20 cellular contexts compared by ENCODE assay signal in genomic region chr2:54518430-54518829, GRCh38.
DNase-seq lines count a peak whose midpoint lies in the region; ATAC-seq and TF ChIP-seq lines count a peak whose summit lies in the region.
"Had no signal": no experiment of that assay in that cellular context is flagged by ENCODE, and none has a peak within 500 bp of the region (broad histone marks: within the 10 kb centered on the region; RNA-seq: fewer than 3 reads in every experiment).

No MANE protein-coding gene starts in this region.

- DNase-seq in left ventricle myocardium inferior (no peak), left ventricle myocardium superior (no peak), lower lobe of right lung (no peak), upper lobe of left lung (no peak), SHP77 (lab: John Stamatoyannopoulos, UW) (no peak), NCI-H82 treated with DMSO at 0.1 percent for 48 hours (lab: John Stamatoyannopoulos, UW; ENCODE audit: unreplicated experiment) (no peak)
- DNase-seq: CD4-positive, CD25-positive, alpha-beta regulatory T cell; CD8-positive, alpha-beta T cell; DMS 273 treated with DMSO at 0.1 percent for 48 hours; DMS79; EL; GDM1; GM23248; H7; HCEC 1CT had no signal

- H3K9me3 ChIP-seq in left ventricle myocardium inferior (replicated peaks): no peaks in the 10 kb centered on the region
- no peaks in the 10 kb centered on the region for H3K9me3 ChIP-seq in lower lobe of right lung
- no peaks in the 10 kb centered on the region for H3K9me3 ChIP-seq in upper lobe of left lung
- H3K9me3 ChIP-seq: BLaER1 had no signal

- ATAC-seq in left ventricle myocardium superior: no peak
- ATAC-seq in lower lobe of right lung: peak in 1 of 2 donors; percentile 72
- ATAC-seq in upper lobe of left lung (ENCODE audit: low FRiP score in 2 of 2): no peak
- ATAC-seq in HG02798 (IDR thresholded peaks at IDR 0.05; ENCODE audit: poor library complexity, unreplicated experiment): no peak
- ATAC-seq: CD8-positive, alpha-beta T cell; GM12878 had no signal

- intact Hi-C loops in left ventricle myocardium inferior (cut with micrococcal nuclease): no loop called here
- intact Hi-C loops in left ventricle myocardium superior (cut with micrococcal nuclease): no loop called here
- intact Hi-C loops in lower lobe of right lung (cut with DNase I): no loop called here

- peak overlapping the region; percentile 47 for H3K27ac ChIP-seq in left ventricle myocardium inferior (replicated peaks)
- peak overlapping the region; percentile 10 for H3K27ac ChIP-seq in lower lobe of right lung
- H3K27ac ChIP-seq in upper lobe of left lung: peak overlapping the region; percentile 28 to 62 (median 36)
- H3K27ac ChIP-seq: 22Rv1, BLaER1, C4-2B, GM23248 had no signal

- H3K27me3 ChIP-seq in left ventricle myocardium inferior (ENCODE audit: low read depth): no peaks in the 10 kb centered on the region
- no peaks in the 10 kb centered on the region for H3K27me3 ChIP-seq in lower lobe of right lung (ENCODE audit: low read depth)
- no peaks in the 10 kb centered on the region for H3K27me3 ChIP-seq in upper lobe of left lung
- H3K27me3 ChIP-seq: BLaER1 had no signal

- no peak for TF ChIP-seq CTCF in left ventricle myocardium inferior (IDR thresholded peaks at IDR 0.05; ENCODE audit: borderline replicate concordance)
- TF ChIP-seq CTCF in lower lobe of right lung (IDR thresholded peaks at IDR 0.05): no peak
- no peak for TF ChIP-seq CTCF in upper lobe of left lung (IDR thresholded peaks at IDR 0.05)

- TF ChIP-seq EP300 in upper lobe of left lung (IDR thresholded peaks at IDR 0.05): no peak

- H3K4me1 ChIP-seq in left ventricle myocardium inferior (peaks cover 99% of the 10 kb centered on the region), lower lobe of right lung (peaks cover 68% of the 10 kb centered on the region), upper lobe of left lung (peaks cover 38 to 58% (median 53%) of the 10 kb centered on the region in 4 donors)

- TF ChIP-seq POLR2A in upper lobe of left lung (IDR thresholded peaks at IDR 0.05): no peak

- WGBS in upper lobe of left lung, 2 donors: 24 to 33% methylated on average over 2 of the region's 2 CpGs

- H3K4me3 ChIP-seq in left ventricle myocardium inferior: no peak overlapping the region
- H3K4me3 ChIP-seq in lower lobe of right lung: no peak overlapping the region
- no peak overlapping the region for H3K4me3 ChIP-seq in upper lobe of left lung
- H3K4me3 ChIP-seq: BLaER1, GM12878, GM23248 had no signal

- peaks cover 11% of the 10 kb centered on the region for H3K36me3 ChIP-seq in left ventricle myocardium inferior
- H3K36me3 ChIP-seq in lower lobe of right lung: no peaks in the 10 kb centered on the region
- no peaks in the 10 kb centered on the region for H3K36me3 ChIP-seq in upper lobe of left lung
- H3K36me3 ChIP-seq: BLaER1 had no signal
